In genomic region chr12:89962648-89963047, GRCh38 we compare ENCODE assay signal across 13 cellular contexts.
A peak's percentile ranks its signal among the peaks of the same experiment; 100 is the strongest.
DNase-seq lines count a peak whose midpoint lies in the region; ATAC-seq, FAIRE-seq and TF ChIP-seq lines count a peak whose summit lies in the region.
"Had no signal": no experiment of that assay in that cellular context is flagged by ENCODE, and none has a peak within 500 bp of the region (broad histone marks: within the 10 kb centered on the region; RNA-seq: fewer than 3 reads in every experiment).

No MANE protein-coding gene starts in this region.

- H3K4me3 ChIP-seq in Loucy (ENCODE audit: low read length, poor library complexity, severe bottlenecking) (no peak overlapping the region), endodermal cell (ENCODE audit: low read length) (no peak overlapping the region), pancreas (no peak overlapping the region)
- H3K4me3 ChIP-seq: SJCRH30, suprapubic skin had no signal

- peak; percentile 75 for FAIRE-seq in pancreas (lab: Jason Lieb, UNC)
- FAIRE-seq: A204.1 had no signal

- H3K79me2 ChIP-seq in Loucy (ENCODE audit: insufficient read depth, low read length), result no peaks in the 10 kb centered on the region

- H3K9me2 ChIP-seq in Loucy (replicated peaks; ENCODE audit: low read depth, low read length), result no peaks in the 10 kb centered on the region

- H3K4me1 ChIP-seq in Loucy (ENCODE audit: insufficient read depth, low read length, poor library complexity, severe bottlenecking) (no peaks in the 10 kb centered on the region), endodermal cell (ENCODE audit: control insufficient read depth, insufficient read depth, low read length) (no peaks in the 10 kb centered on the region), pancreas (no peaks in the 10 kb centered on the region)
- H3K4me1 ChIP-seq: SJCRH30 had no signal

- H3F3A ChIP-seq in Loucy (ENCODE audit: low read depth), result no peaks in the 10 kb centered on the region

- intact Hi-C loops in pancreas (cut with DNase I), result no loop called here

- ATAC-seq in pancreas, result no peak
- no peak for ATAC-seq in GM19035 (IDR thresholded peaks at IDR 0.05; ENCODE audit: unreplicated experiment)

- H3K27me3 ChIP-seq in Loucy (ENCODE audit: insufficient read depth, low read length, poor library complexity, severe bottlenecking) (no peaks in the 10 kb centered on the region), endodermal cell (ENCODE audit: control insufficient read depth, insufficient read depth, low read length, poor library complexity, severe bottlenecking) (no peaks in the 10 kb centered on the region), pancreas (no peaks in the 10 kb centered on the region)
- H3K27me3 ChIP-seq: SJCRH30, suprapubic skin had no signal

- H3K36me3 Mint-ChIP-seq in endodermal cell (ENCODE audit: low read depth), result no peaks in the 10 kb centered on the region

- no peaks in the 10 kb centered on the region for H4K20me1 ChIP-seq in Loucy (ENCODE audit: insufficient read depth, low read length, poor library complexity, severe bottlenecking)

- no peak overlapping the region for H2AFZ ChIP-seq in Loucy (ENCODE audit: low read length)

- no peaks in the 10 kb centered on the region for H3K9me3 ChIP-seq in Loucy (ENCODE audit: insufficient read depth, low read depth, low read length)
- no peaks in the 10 kb centered on the region for H3K9me3 ChIP-seq in endodermal cell (ENCODE audit: control insufficient read depth, low read length)
- no peaks in the 10 kb centered on the region for H3K9me3 ChIP-seq in pancreas
- H3K9me3 ChIP-seq: SJCRH30, suprapubic skin had no signal

- H3K36me3 ChIP-seq in Loucy (ENCODE audit: insufficient read depth, low read length) (no peaks in the 10 kb centered on the region), endodermal cell (ENCODE audit: control insufficient read depth, insufficient read depth, low read length) (no peaks in the 10 kb centered on the region), pancreas (no peaks in the 10 kb centered on the region)
- H3K36me3 ChIP-seq: SJCRH30, suprapubic skin had no signal

- H3K27ac Mint-ChIP-seq in endodermal cell, result no peak overlapping the region
- H3K27ac Mint-ChIP-seq: activated naive CD8-positive, alpha-beta T cell had no signal

- no peak overlapping the region for H3K27ac ChIP-seq in endodermal cell (ENCODE audit: low read depth, low read length)
- no peak overlapping the region for H3K27ac ChIP-seq in pancreas
- H3K27ac ChIP-seq: SJCRH30, suprapubic skin had no signal

- H3K27me3 Mint-ChIP-seq in endodermal cell (ENCODE audit: insufficient read depth), result no peaks in the 10 kb centered on the region
- H3K27me3 Mint-ChIP-seq: activated naive CD8-positive, alpha-beta T cell had no signal

- no peak overlapping the region for H3K4me2 ChIP-seq in Loucy (ENCODE audit: low read depth, low read length, poor library complexity, severe bottlenecking)

- DNase-seq in NCI-H2029 treated with DMSO at 0.1 percent for 48 hours (lab: John Stamatoyannopoulos, UW) (peak; percentile 1), NCI-H2029 (lab: John Stamatoyannopoulos, UW) (no peak), endodermal cell (no peak), pancreas (no peak), GM03348 (ENCODE audit: low spot score) (no peak), NCI-H2227 (lab: John Stamatoyannopoulos, UW; ENCODE audit: unreplicated experiment) (no peak)
- DNase-seq: SJCRH30; stimulated activated CD4-positive, alpha-beta T cell treated with anti-CD3 and anti-CD28 coated beads, Interleukin-4, amount 100 ng/mL, for 1 hour had no signal

- no peaks in the 10 kb centered on the region for H3K9me3 Mint-ChIP-seq in endodermal cell

- WGBS in endodermal cell (ENCODE audit: insufficient coverage in 1 of 2, insufficient read length in 1 of 2), 2 experiments, result 94 to 95% methylated on average over 3 to 4 of the region's 4 CpGs
- 66 to 68% methylated on average over 4 of the region's 4 CpGs for WGBS in pancreas, 2 donors

- no peaks in the 10 kb centered on the region for H3K4me1 Mint-ChIP-seq in endodermal cell

- H3K9ac ChIP-seq in Loucy (ENCODE audit: low read depth, low read length, poor library complexity, severe bottlenecking), result no peak overlapping the region
- no peak overlapping the region for H3K9ac ChIP-seq in endodermal cell (ENCODE audit: extremely low read depth, low read length, poor library complexity, severe bottlenecking)

- H3K4me3 Mint-ChIP-seq in endodermal cell, result no peak overlapping the region
- H3K4me3 Mint-ChIP-seq: activated naive CD8-positive, alpha-beta T cell had no signal

- TF ChIP-seq CTCF in Loucy (conservative IDR thresholded peaks at IDR 0.05; ENCODE audit: low read length), result peak; percentile 54
- TF ChIP-seq CTCF in endodermal cell (conservative IDR thresholded peaks at IDR 0.05), result peak; percentile 49
- TF ChIP-seq CTCF in pancreas (IDR thresholded peaks at IDR 0.05), result no peak

Comparison
In these comparisons a context has a peak if more than half of its experiments do, and no peak if none do; other contexts are left out.
1. CTCF ChIP-seq: peak in Loucy (single experiment) and endodermal cell (single experiment); none in pancreas (0 of 4).